ENCODE assay signal across 32 cellular contexts in genomic region chr3:169780738-169781137, GRCh38. TPM values are rescaled to one million over a fixed set of nuclear protein-coding genes. Genes with fewer than 3 reads are reported as not detected.
DNase-seq lines count a peak whose midpoint lies in the region; ATAC-seq and TF ChIP-seq lines count a peak whose summit lies in the region.
"Had no signal": no experiment of that assay in that cellular context is flagged by ENCODE, and none has a peak within 500 bp of the region (broad histone marks: within the 10 kb centered on the region; RNA-seq: fewer than 3 reads in every experiment).

No MANE protein-coding gene starts in this region.

- no peaks in the 10 kb centered on the region for H3K27me3 Mint-ChIP-seq in CD8-positive, alpha-beta memory T cell
- no peaks in the 10 kb centered on the region for H3K27me3 Mint-ChIP-seq in activated CD8-positive, alpha-beta T cell treated with anti-CD3 and anti-CD28 coated beads, Interleukin-2, amount 10 ng/mL, durations not matched to agents 7 days and 5 days (ENCODE audit: low read depth)
- H3K27me3 Mint-ChIP-seq in immature natural killer cell (ENCODE audit: low read depth in 3 of 3) = peaks cover 0 to 2% (median 0%) of the 10 kb centered on the region in 3 donors

- CTCF ChIA-PET in CD8-positive, alpha-beta memory T cell (lab: Charles Lee) = no interaction called here
- CTCF ChIA-PET in activated CD8-positive, alpha-beta T cell treated with anti-CD3 and anti-CD28 coated beads, Interleukin-2, amount 10 ng/mL, durations not matched to agents 7 days and 5 days (lab: Charles Lee) = interaction anchor here (0.9 to 1.5 kb wide), 3 partner anchors 8 to 33 kb away, joined by 3 to 4 read pairs (median 4); no protein-coding TSS in a partner anchor

- peak overlapping the region in 7 of 8 donors; percentile 1 to 92 (median 81) for H3K27ac Mint-ChIP-seq in CD8-positive, alpha-beta memory T cell
- H3K27ac Mint-ChIP-seq in activated CD8-positive, alpha-beta T cell treated with anti-CD3 and anti-CD28 coated beads, Interleukin-2, amount 10 ng/mL, durations not matched to agents 7 days and 5 days = peak overlapping the region; percentile 79
- peak overlapping the region; percentile 3 to 77 (median 58) for H3K27ac Mint-ChIP-seq in immature natural killer cell
- H3K27ac Mint-ChIP-seq: H9 had no signal

- H3K27ac ChIP-seq in 22Rv1 (peak overlapping the region; percentile 29), smooth muscle cell (ENCODE audit: low read depth) (no peak overlapping the region)
- no peak overlapping the region for H3K27ac ChIP-seq in CD8-positive, alpha-beta memory T cell (ENCODE audit: low read depth, low read length)
- H3K27ac ChIP-seq: BLaER1, HL-60, KMS-11, neutrophil, transverse colon had no signal

- H3K9me3 Mint-ChIP-seq in CD8-positive, alpha-beta memory T cell = no peaks in the 10 kb centered on the region
- H3K9me3 Mint-ChIP-seq in activated CD8-positive, alpha-beta T cell treated with anti-CD3 and anti-CD28 coated beads, Interleukin-2, amount 10 ng/mL, durations not matched to agents 7 days and 5 days (ENCODE audit: insufficient read depth) = no peaks in the 10 kb centered on the region
- H3K9me3 Mint-ChIP-seq in immature natural killer cell = no peaks in the 10 kb centered on the region
- H3K9me3 Mint-ChIP-seq: H9 had no signal

- peaks cover 45 to 62% (median 60%) of the 10 kb centered on the region in 3 donors for H3K4me1 Mint-ChIP-seq in CD8-positive, alpha-beta memory T cell
- H3K4me1 Mint-ChIP-seq in activated CD8-positive, alpha-beta T cell treated with anti-CD3 and anti-CD28 coated beads, Interleukin-2, amount 10 ng/mL, durations not matched to agents 7 days and 5 days (ENCODE audit: low read depth) = peaks cover 61% of the 10 kb centered on the region
- H3K4me1 Mint-ChIP-seq in immature natural killer cell = peaks cover 33 to 63% of the 10 kb centered on the region in 2 donors

- no peak overlapping the region for H3K4me3 ChIP-seq in CD8-positive, alpha-beta memory T cell (ENCODE audit: low read length)
- no peak overlapping the region for H3K4me3 ChIP-seq in smooth muscle cell
- H3K4me3 ChIP-seq: BLaER1, right atrium auricular region, transverse colon had no signal

- peak overlapping the region; percentile 0 to 83 (median 58) for H3K4me3 Mint-ChIP-seq in CD8-positive, alpha-beta memory T cell
- peak overlapping the region; percentile 58 for H3K4me3 Mint-ChIP-seq in activated CD8-positive, alpha-beta T cell treated with anti-CD3 and anti-CD28 coated beads, Interleukin-2, amount 10 ng/mL, durations not matched to agents 7 days and 5 days
- H3K4me3 Mint-ChIP-seq in immature natural killer cell = peak overlapping the region; percentile 56 to 84 (median 64)
- H3K4me3 Mint-ChIP-seq: H9 had no signal

- no peak for DNase-seq in CD8-positive, alpha-beta memory T cell
- DNase-seq in activated CD8-positive, alpha-beta T cell treated with anti-CD3 and anti-CD28 coated beads, Interleukin-2, amount 10 ng/mL, durations not matched to agents 7 days and 5 days = peak; percentile 43
- DNase-seq in immature natural killer cell (peak in 2 of 3 donors; percentile 12 to 28), smooth muscle cell (lab: John Stamatoyannopoulos, UW; ENCODE audit: unreplicated experiment) (no peak)
- DNase-seq: activated CD4-positive, alpha-beta T cell treated with anti-CD3 and anti-CD28 coated beads for 4 hours; activated CD8-positive, alpha-beta memory T cell treated with anti-CD3 and anti-CD28 coated beads, Interleukin-2, amount 50 U/mL, for 48 hours; activated gamma-delta T cell; central memory CD4-positive, alpha-beta T cell; DMS53; glutamatergic neuron; H9; mesenchymal stem cell; NCI-H1417; NCI-H2029; NCI-H524; posterior cingulate gyrus; SK-N-SH; stimulated activated CD4-positive, alpha-beta T cell treated with anti-CD3 and anti-CD28 coated beads, Interleukin-1b, Interleukin-23, amount 100 ng/mL, for 48 hours; transverse colon had no signal

- peaks cover 37% of the 10 kb centered on the region for H4K20me1 ChIP-seq in smooth muscle cell (ENCODE audit: low read depth)

- POLR2A ChIA-PET in CD8-positive, alpha-beta memory T cell (lab: Charles Lee) = no interaction called here
- POLR2A ChIA-PET in activated CD8-positive, alpha-beta T cell treated with anti-CD3 and anti-CD28 coated beads, Interleukin-2, amount 10 ng/mL, durations not matched to agents 7 days and 5 days (lab: Charles Lee) = interaction anchor here (1.1 to 2.0 kb wide), 2 partner anchors 17 to 30 kb away, joined by 3 to 4 read pairs; partner anchors contain the start of gene TERC

- peaks cover 13 to 83% (median 28%) of the 10 kb centered on the region in 3 donors for H3K36me3 Mint-ChIP-seq in CD8-positive, alpha-beta memory T cell
- peaks cover 66% of the 10 kb centered on the region for H3K36me3 Mint-ChIP-seq in activated CD8-positive, alpha-beta T cell treated with anti-CD3 and anti-CD28 coated beads, Interleukin-2, amount 10 ng/mL, durations not matched to agents 7 days and 5 days (ENCODE audit: low read depth)
- H3K36me3 Mint-ChIP-seq in immature natural killer cell = peaks cover 33 to 51% (median 35%) of the 10 kb centered on the region in 3 donors

- H3K79me2 ChIP-seq in smooth muscle cell (ENCODE audit: low read depth) = peaks cover 4% of the 10 kb centered on the region

- ATAC-seq in activated CD8-positive, alpha-beta T cell treated with anti-CD3 and anti-CD28 coated beads, Interleukin-2, amount 10 ng/mL, durations not matched to agents 7 days and 5 days = peak; percentile 72
- ATAC-seq in HG02938 (IDR thresholded peaks at IDR 0.05; ENCODE audit: unreplicated experiment) (no peak), GM21526 (IDR thresholded peaks at IDR 0.05; ENCODE audit: low FRiP score, unreplicated experiment) (no peak)
- ATAC-seq: left lobe of liver, Right ventricle myocardium inferior had no signal

- peaks cover 25% of the 10 kb centered on the region for H3K36me3 ChIP-seq in CD8-positive, alpha-beta memory T cell (ENCODE audit: insufficient read depth, low read length)
- peaks cover 50% of the 10 kb centered on the region for H3K36me3 ChIP-seq in smooth muscle cell (ENCODE audit: low read depth)

- WGBS in smooth muscle cell (ENCODE audit: low lambda C conversion rate) = 84% methylated on average over 2 of the region's 2 CpGs

- H3K9me3 ChIP-seq in CD8-positive, alpha-beta memory T cell (ENCODE audit: low read length) = no peaks in the 10 kb centered on the region
- no peaks in the 10 kb centered on the region for H3K9me3 ChIP-seq in smooth muscle cell (replicated peaks; ENCODE audit: low read depth)
- H3K9me3 ChIP-seq: BLaER1, neutrophil, right atrium auricular region, SK-N-SH, transverse colon had no signal

- no peaks in the 10 kb centered on the region for H3F3A ChIP-seq in smooth muscle cell (ENCODE audit: low read depth)

- no peak overlapping the region for H3K9ac ChIP-seq in smooth muscle cell (ENCODE audit: low read depth)
- H3K9ac ChIP-seq: BLaER1, KMS-11, SK-N-SH had no signal

- H3K4me1 ChIP-seq in CD8-positive, alpha-beta memory T cell (ENCODE audit: insufficient read depth, low read length) = peaks cover 17% of the 10 kb centered on the region
- H3K4me1 ChIP-seq in smooth muscle cell (ENCODE audit: low read depth) = no peaks in the 10 kb centered on the region
- H3K4me1 ChIP-seq: right atrium auricular region had no signal

- no peak overlapping the region for H2AFZ ChIP-seq in smooth muscle cell (ENCODE audit: low read depth)

- no peak overlapping the region for H3K4me2 ChIP-seq in smooth muscle cell
- H3K4me2 ChIP-seq: BLaER1, KMS-11, SK-N-SH had no signal

- TF ChIP-seq CTCF in 22Rv1 (IDR thresholded peaks at IDR 0.05) (no peak), smooth muscle cell (IDR thresholded peaks at IDR 0.05; ENCODE audit: borderline replicate concordance, insufficient read depth, poor library complexity, severe bottlenecking) (no peak)

- no peaks in the 10 kb centered on the region for H3K27me3 ChIP-seq in CD8-positive, alpha-beta memory T cell (ENCODE audit: insufficient read depth, low read length, poor library complexity, severe bottlenecking)
- no peaks in the 10 kb centered on the region for H3K27me3 ChIP-seq in smooth muscle cell (ENCODE audit: low read depth)
- H3K27me3 ChIP-seq: BLaER1, neutrophil, right atrium auricular region, transverse colon had no signal

RNA-seq across cellular contexts. Expression of gene MYNN, which starts 7.5 kb away (rescaled TPM):
- total RNA-seq in CD8-positive, alpha-beta memory T cell = 10 to 100 TPM; 18.3 to 19.2 TPM
- polyA plus RNA-seq in CD8-positive, alpha-beta memory T cell = 16.5 TPM
- total RNA-seq in activated CD8-positive, alpha-beta T cell treated with anti-CD3 and anti-CD28 coated beads, Interleukin-2, amount 10 ng/mL, durations not matched to agents 7 days and 5 days = 10 to 100 TPM; 15.7 to 16.4 TPM
- 10 to 100 TPM; 15.1 to 24.9 (median 17.9) TPM for polyA plus RNA-seq in immature natural killer cell
- total RNA-seq in smooth muscle cell = 29.9 and 33.3 TPM in 2 replicates
- 12.4 and 17.2 TPM in 2 replicates for polyA plus RNA-seq in smooth muscle cell

RNA-seq across cellular contexts. Expression of gene ACTRT3, which starts 11.4 kb away (rescaled TPM):
- 1 to 10 TPM; 2.5 to 2.6 TPM for total RNA-seq in CD8-positive, alpha-beta memory T cell
- 0.20 TPM for polyA plus RNA-seq in CD8-positive, alpha-beta memory T cell
- total RNA-seq in activated CD8-positive, alpha-beta T cell treated with anti-CD3 and anti-CD28 coated beads, Interleukin-2, amount 10 ng/mL, durations not matched to agents 7 days and 5 days = under 1 TPM; 0.65 to 0.66 TPM
- polyA plus RNA-seq in immature natural killer cell (under 1 TPM; 0.42 to 0.67 (median 0.47) TPM), smooth muscle cell (1.3 and 3.9 TPM in 2 replicates)
- total RNA-seq in smooth muscle cell = 1.7 and 2.2 TPM in 2 replicates

RNA-seq across cellular contexts. Expression of gene TERC, which starts 15.9 kb away (rescaled TPM):
- total RNA-seq in CD8-positive, alpha-beta memory T cell = 10 to 100 TPM; 13.7 to 15.5 TPM
- polyA plus RNA-seq in CD8-positive, alpha-beta memory T cell = 0.72 TPM
- 10 to 100 TPM in 1 of 2 experiments, 1 to 10 TPM in 1; 6.9 to 10.8 TPM for total RNA-seq in activated CD8-positive, alpha-beta T cell treated with anti-CD3 and anti-CD28 coated beads, Interleukin-2, amount 10 ng/mL, durations not matched to agents 7 days and 5 days
- polyA plus RNA-seq in immature natural killer cell = under 1 TPM in 1 of 3 donors, not detected in 2; 0.76 TPM
- total RNA-seq in smooth muscle cell = 148 and 194 TPM in 2 replicates
- not detected in 2 replicates for polyA plus RNA-seq in smooth muscle cell
- polyA plus RNA-seq: adipose tissue had no signal

RNA-seq across cellular contexts. Expression of gene LRRIQ4, which starts 31.9 kb away (rescaled TPM):
- total RNA-seq in CD8-positive, alpha-beta memory T cell = under 1 TPM; 0.15 to 0.20 TPM
- not detected for polyA plus RNA-seq in CD8-positive, alpha-beta memory T cell
- total RNA-seq in activated CD8-positive, alpha-beta T cell treated with anti-CD3 and anti-CD28 coated beads, Interleukin-2, amount 10 ng/mL, durations not matched to agents 7 days and 5 days = under 1 TPM; 0.13 to 0.16 TPM
- not detected for polyA plus RNA-seq in immature natural killer cell
- 0.18 TPM in 1 of 2 replicates, not detected in the other for total RNA-seq in smooth muscle cell
- polyA plus RNA-seq in smooth muscle cell = not detected in 2 replicates
- total RNA-seq: G401, H9, left lobe of liver, Right ventricle myocardium inferior, transverse colon had no signal
- polyA plus RNA-seq: adipose tissue, esophagus, SK-N-SH had no signal

RNA-seq across cellular contexts. Expression of gene LRRC34, which starts 32.0 kb away (rescaled TPM):
- total RNA-seq in CD8-positive, alpha-beta memory T cell = 1 to 10 TPM; 2.4 to 2.5 TPM
- 0.33 TPM for polyA plus RNA-seq in CD8-positive, alpha-beta memory T cell
- 10 to 100 TPM; 12.0 to 15.0 TPM for total RNA-seq in activated CD8-positive, alpha-beta T cell treated with anti-CD3 and anti-CD28 coated beads, Interleukin-2, amount 10 ng/mL, durations not matched to agents 7 days and 5 days
- polyA plus RNA-seq in immature natural killer cell (under 1 TPM in 2 of 3 donors, not detected in 1; 0.30 to 0.40 TPM), smooth muscle cell (1.8 and 2.5 TPM in 2 replicates)
- 1.8 and 2.4 TPM in 2 replicates for total RNA-seq in smooth muscle cell
- total RNA-seq: G401 had no signal

Comparison
In these comparisons a context has a peak if more than half of its experiments do, and no peak if none do; other contexts are left out.
1. DNase-seq: peak in activated CD8-positive, alpha-beta T cell treated with anti-CD3 and anti-CD28 coated beads, Interleukin-2, amount 10 ng/mL, durations not matched to agents 7 days and 5 days (single experiment) and immature natural killer cell (2 of 3); none in CD8-positive, alpha-beta memory T cell (0 of 5) and smooth muscle cell (single experiment).
2. Peak in every context shown above with its lines, with median percentiles within 50 percentile points of each other: H3K27ac Mint-ChIP-seq and H3K4me3 Mint-ChIP-seq.